Comparison of ENCODE assay signal across 8 cellular contexts in genomic region chr17:68234726-68235335, GRCh38.
DNase-seq lines count a peak whose midpoint lies in the region; ATAC-seq lines count a peak whose summit lies in the region.
"Not testable (repeated sequence)": the region's sequence is repeated elsewhere in the genome, so short reads cannot be mapped to it uniquely, and the experiment has no call there.

No MANE protein-coding gene starts in this region.

- H3K9me3 Mint-ChIP-seq in stimulated activated effector memory CD8-positive, alpha-beta T cell treated with anti-CD3 and anti-CD28 coated beads, Interleukin-12 subunit alpha, Interleukin-12 subunit beta, amount 100 ng/mL, for 72 hours = not testable (repeated sequence)

- peak; percentile 31 for ATAC-seq in GM21786 (IDR thresholded peaks at IDR 0.05; ENCODE audit: unreplicated experiment)
- peak; percentile 83 for ATAC-seq in stimulated activated effector memory CD8-positive, alpha-beta T cell treated with anti-CD3 and anti-CD28 coated beads, Interleukin-12 subunit alpha, Interleukin-12 subunit beta, amount 100 ng/mL, for 72 hours

- peak overlapping the region; percentile 93 for H3K27ac Mint-ChIP-seq in stimulated activated effector memory CD8-positive, alpha-beta T cell treated with anti-CD3 and anti-CD28 coated beads, Interleukin-12 subunit alpha, Interleukin-12 subunit beta, amount 100 ng/mL, for 72 hours

- peak; percentile 79 for DNase-seq in COLO829 (ENCODE audit: low spot score)
- DNase-seq in Kasumi-1 (lab: John Stamatoyannopoulos, UW) = peak; percentile 28 to 34
- DNase-seq in T-helper 1 cell = peak in 3 of 5 donors; percentile 31 to 75 (median 36)
- peak; percentile 82 for DNase-seq in amniotic epithelial cell (ENCODE audit: low read depth)
- DNase-seq in fibroblast of gingiva (ENCODE audit: low read depth) = peak; percentile 55
- DNase-seq in medulla oblongata (ENCODE audit: extremely low spot score) = peak; percentile 94
- DNase-seq in stimulated activated effector memory CD8-positive, alpha-beta T cell treated with anti-CD3 and anti-CD28 coated beads, Interleukin-12 subunit alpha, Interleukin-12 subunit beta, amount 100 ng/mL, for 72 hours (ENCODE audit: low spot score in 2 of 2) = peak in 1 of 2 donors; percentile 64

- H3K4me1 Mint-ChIP-seq in stimulated activated effector memory CD8-positive, alpha-beta T cell treated with anti-CD3 and anti-CD28 coated beads, Interleukin-12 subunit alpha, Interleukin-12 subunit beta, amount 100 ng/mL, for 72 hours = peaks cover 49% of the 10 kb centered on the region

- H3K4me3 Mint-ChIP-seq in stimulated activated effector memory CD8-positive, alpha-beta T cell treated with anti-CD3 and anti-CD28 coated beads, Interleukin-12 subunit alpha, Interleukin-12 subunit beta, amount 100 ng/mL, for 72 hours = peak overlapping the region; percentile 66

- peaks cover 19% of the 10 kb centered on the region for H3K36me3 Mint-ChIP-seq in stimulated activated effector memory CD8-positive, alpha-beta T cell treated with anti-CD3 and anti-CD28 coated beads, Interleukin-12 subunit alpha, Interleukin-12 subunit beta, amount 100 ng/mL, for 72 hours
